17 cellular contexts compared by ENCODE assay signal in the genomic region with DNA sequence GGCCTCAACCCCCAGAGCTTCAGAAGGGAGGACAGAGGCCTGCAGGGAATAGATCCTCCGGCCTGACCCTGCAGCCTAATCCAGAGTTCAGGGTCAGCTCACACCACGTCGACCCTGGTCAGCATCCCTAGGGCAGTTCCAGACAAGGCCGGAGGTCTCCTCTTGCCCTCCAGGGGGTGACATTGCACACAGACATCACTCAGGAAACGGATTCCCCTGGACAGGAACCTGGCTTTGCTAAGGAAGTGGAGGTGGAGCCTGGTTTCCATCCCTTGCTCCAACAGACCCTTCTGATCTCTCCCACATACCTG. TPM values are rescaled to one million over a fixed set of nuclear protein-coding genes. Genes with fewer than 3 reads are reported as not detected.
DNase-seq lines count a peak whose midpoint lies in the region; ATAC-seq and TF ChIP-seq lines count a peak whose summit lies in the region.
"Had no signal": no experiment of that assay in that cellular context is flagged by ENCODE, and none has a peak within 500 bp of the region (broad histone marks: within the 10 kb centered on the region; RNA-seq: fewer than 3 reads in every experiment).

No MANE protein-coding gene starts in this region.

- H3K9ac ChIP-seq in PC-3 (ENCODE audit: low read length) = no peak overlapping the region
- H3K9ac ChIP-seq: BLaER1 had no signal

- no peaks in the 10 kb centered on the region for H3F3A ChIP-seq in PC-3 (ENCODE audit: low read length, unreplicated experiment)

- DNase-seq in NCI-H1417 (lab: John Stamatoyannopoulos, UW) (peak; percentile 34 to 59 (median 34)), NCI-H1417 treated with DMSO at 0.1 percent for 48 hours (lab: John Stamatoyannopoulos, UW) (no peak), PC-3 (peak; percentile 38), left colon (peak; percentile 54 to 57), AG20443 (ENCODE audit: low spot score) (no peak), heart right ventricle (no peak), germinal center (ENCODE audit: low spot score) (no peak)

- H3K27me3 ChIP-seq in PC-3 (ENCODE audit: low read length) (no peaks in the 10 kb centered on the region), heart right ventricle (peaks cover 0 to 77% (median 61%) of the 10 kb centered on the region in 7 donors)
- H3K27me3 ChIP-seq: foreskin keratinocyte had no signal

- intact Hi-C loops in PC-3 (cut with micrococcal nuclease) = loop anchor here (1.0 kb wide), 1 partner anchor 39 kb away; no protein-coding TSS in a partner anchor
- intact Hi-C loops in left colon (cut with DNase I, micrococcal nuclease) = no loop called here
- intact Hi-C loops in heart right ventricle (cut with DNase I) = no loop called here

- POLR2A ChIA-PET in PC-3 (lab: Charles Lee; ENCODE audit: unreplicated experiment) = interaction anchor here (0.7 kb wide), 1 partner anchor 149 kb away, joined by 4 read pairs; no protein-coding TSS in a partner anchor

- 48 to 49% methylated on average over 5 of the region's 5 CpGs for WGBS in heart right ventricle, 2 donors

- ATAC-seq in PC-3 (peak; percentile 28; the same call in 1 of the 2 replicates), left colon (peak; percentile 32), heart right ventricle (no peak)

- no peak overlapping the region for H3K4me2 ChIP-seq in PC-3 (ENCODE audit: low read length)

- H3K9me3 ChIP-seq in PC-3 (ENCODE audit: low read length) (no peaks in the 10 kb centered on the region), heart right ventricle (no peaks in the 10 kb centered on the region)
- H3K9me3 ChIP-seq: BLaER1, MG63 had no signal

- H3K4me3 ChIP-seq in GM12875 (ENCODE audit: low read depth, low read length) (no peak overlapping the region), PC-3 (ENCODE audit: low read length) (no peak overlapping the region), heart right ventricle (no peak overlapping the region)
- H3K4me3 ChIP-seq: MG63 had no signal

- H3K4me1 ChIP-seq in PC-3 (ENCODE audit: insufficient read depth, low read length) = no peaks in the 10 kb centered on the region
- no peaks in the 10 kb centered on the region for H3K4me1 ChIP-seq in heart right ventricle
- H3K4me1 ChIP-seq: BLaER1, foreskin keratinocyte had no signal

- no TSS peak for BruUV-seq in PC-3 (replicated peaks; lab: Mats Ljungman, UMichigan)

- CTCF ChIA-PET in PC-3 (lab: Charles Lee) = interaction anchor here (1.1 to 1.4 kb wide), 3 partner anchors 28 to 114 kb away, joined by 3 to 16 read pairs (median 3); no protein-coding TSS in a partner anchor

- H3K27ac ChIP-seq in PC-3 (ENCODE audit: low read length) (no peak overlapping the region), heart right ventricle (no peak overlapping the region)
- H3K27ac ChIP-seq: 22Rv1, BLaER1, epithelial cell of prostate, foreskin keratinocyte had no signal

- no peaks in the 10 kb centered on the region for H3K79me2 ChIP-seq in PC-3 (ENCODE audit: low read length)

- TF ChIP-seq CTCF in GM12875 (IDR thresholded peaks at IDR 0.05; ENCODE audit: borderline replicate concordance, insufficient read depth, low read depth, low read length) (0 out of 2 replicates have a peak, but pooled peaks have one; percentile 21), PC-3 (conservative IDR thresholded peaks at IDR 0.05; ENCODE audit: low read depth, low read length) (peak; percentile 24; the same call in 1 of the 2 replicates), heart right ventricle (IDR thresholded peaks at IDR 0.05) (no peak)

- H2AFZ ChIP-seq in PC-3 (ENCODE audit: low read length) = no peak overlapping the region

- H3K36me3 ChIP-seq in PC-3 (ENCODE audit: low read depth, low read length) (no peaks in the 10 kb centered on the region; the same call in 1 of the 2 replicates), heart right ventricle (no peaks in the 10 kb centered on the region)
- H3K36me3 ChIP-seq: BLaER1, MG63 had no signal

- no peaks in the 10 kb centered on the region for H3K9me2 ChIP-seq in PC-3 (replicated peaks; ENCODE audit: low read length)

- H4K20me1 ChIP-seq in PC-3 (ENCODE audit: low read length) = no peaks in the 10 kb centered on the region

RNA-seq across cellular contexts. Expression of a gene that starts 1.0 kb away (rescaled TPM):
- total RNA-seq in PC-3 (2014; rRNA removed) = 0.75 and 2.8 TPM in 2 replicates
- 1,000 to 10,000 TPM; 4,350 to 5,481 TPM for total RNA-seq in left colon
- total RNA-seq in heart right ventricle = not detected
- polyA plus RNA-seq in heart right ventricle = under 1 TPM in 1 of 2 donors, not detected in 1; 0.03 TPM
- total RNA-seq: activated naive CD8-positive, alpha-beta T cell treated with anti-CD3 and anti-CD28 coated beads for 36 hours; dermis blood vessel endothelial cell; foreskin keratinocyte; mononuclear cell; renal cortical epithelial cell had no signal
- polyA plus RNA-seq: foreskin keratinocyte had no signal

RNA-seq across cellular contexts. Expression of a gene that starts 19.4 kb away (rescaled TPM):
- not detected in 2 replicates for total RNA-seq in PC-3 (2014; rRNA removed)
- total RNA-seq in left colon = 1,000 to 10,000 TPM; 2,049 to 2,156 TPM
- total RNA-seq in heart right ventricle = not detected
- not detected for polyA plus RNA-seq in heart right ventricle
- total RNA-seq: activated naive CD8-positive, alpha-beta T cell treated with anti-CD3 and anti-CD28 coated beads for 36 hours; foreskin keratinocyte; mononuclear cell; renal cortical epithelial cell had no signal
- polyA plus RNA-seq: foreskin keratinocyte had no signal

RNA-seq across cellular contexts. Expression of a gene that starts 47.9 kb away (rescaled TPM):
- total RNA-seq in PC-3 (2014; rRNA removed) (7.1 and 9.0 TPM in 2 replicates), left colon (100 to 1,000 TPM; 485 to 596 TPM), heart right ventricle (under 1 TPM in 2 of 10 donors, not detected in 8; 0.10 to 0.12 TPM)
- under 1 TPM in 1 of 2 donors, not detected in 1; 0.03 TPM for polyA plus RNA-seq in heart right ventricle
- total RNA-seq: activated naive CD8-positive, alpha-beta T cell treated with anti-CD3 and anti-CD28 coated beads for 36 hours; dermis blood vessel endothelial cell; renal cortical epithelial cell had no signal

Comparison
In these comparisons a context has a peak if more than half of its experiments do, and no peak if none do; other contexts are left out.
1. DNase-seq: peak in NCI-H1417 (3 of 3), PC-3 (single experiment) and left colon (2 of 2); none in NCI-H1417 treated with DMSO at 0.1 percent for 48 hours (single experiment), AG20443 (single experiment), heart right ventricle (0 of 2) and germinal center (single experiment).
2. CTCF ChIP-seq: peak in GM12875 (single experiment) and PC-3 (single experiment); none in heart right ventricle (0 of 9).
3. ATAC-seq: peak in PC-3 (single experiment) and left colon (single experiment); none in heart right ventricle (0 of 8).
4. RNA of a gene that starts 1.0 kb away (total RNA-seq): 4,350 to 5,481 TPM in left colon; 0.75 to 2.8 TPM in PC-3 and not detected in heart right ventricle; every median in the first group is over 1,000 times any median in the second.
5. RNA of a gene that starts 19.4 kb away (total RNA-seq): 2,049 to 2,156 TPM in left colon; not detected in PC-3 and not detected in heart right ventricle; every median in the first group is over 1,000 times any median in the second.
6. RNA of a gene that starts 47.9 kb away (total RNA-seq): 485 to 596 TPM in left colon; 7.1 to 9.0 TPM in PC-3 and 0.10 to 0.12 TPM in heart right ventricle; every median in the first group is over 10 times any median in the second.